ENCODE assay signal across 1 cellular context in the genomic region with DNA sequence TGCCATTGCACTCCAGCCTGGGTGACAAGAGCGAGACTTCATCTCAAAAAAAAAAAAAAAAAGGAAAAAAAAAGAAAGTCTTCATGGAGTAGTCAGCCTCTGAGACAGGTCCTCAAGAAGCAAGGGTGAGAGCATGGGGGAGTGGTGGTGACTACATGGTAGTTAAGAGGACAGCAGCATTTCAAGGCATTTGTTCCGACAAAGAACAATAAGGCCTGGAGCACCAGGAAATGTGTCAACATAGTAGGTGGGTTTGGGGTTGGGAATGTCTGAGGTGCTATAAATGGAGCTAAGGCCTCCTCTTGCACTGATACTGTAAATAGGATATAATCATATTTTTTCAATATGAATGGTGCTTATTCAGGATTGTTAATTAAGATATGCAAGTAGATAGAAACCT.
TF ChIP-seq lines count a peak whose summit lies in the region.

No MANE protein-coding gene starts in this region.

TF ChIP-seq in endothelial cell of umbilical vein, 7 proteins besides CTCF, POLR2A, EP300 and RAD21:
- TF ChIP-seq FOS (IDR thresholded peaks at IDR 0.05; ENCODE audit: borderline replicate concordance, insufficient read depth, low read length) (no peak), EZH2 (IDR thresholded peaks at IDR 0.05; ENCODE audit: borderline replicate concordance, low read depth, low read length, severe bottlenecking) (no peak), JUN (IDR thresholded peaks at IDR 0.05; ENCODE audit: borderline replicate concordance, insufficient read depth, insufficient read length, low read depth) (no peak), MYC (IDR thresholded peaks at IDR 0.05; ENCODE audit: low read depth, low read length) (no peak), GATA2 (IDR thresholded peaks at IDR 0.05; ENCODE audit: insufficient read depth, insufficient read length, low read depth, low read length) (no peak), POLR2AphosphoS5 (IDR thresholded peaks at IDR 0.05; ENCODE audit: insufficient read depth, low read depth, low read length) (no peak)
- TF ChIP-seq, protein P1, sequence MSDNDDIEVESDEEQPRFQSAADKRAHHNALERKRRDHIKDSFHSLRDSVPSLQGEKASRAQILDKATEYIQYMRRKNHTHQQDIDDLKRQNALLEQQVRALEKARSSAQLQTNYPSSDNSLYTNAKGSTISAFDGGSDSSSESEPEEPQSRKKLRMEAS (IDR thresholded peaks at IDR 0.05; ENCODE audit: insufficient read depth, insufficient read length), result no peak
TF ChIP-seq in endothelial cell of umbilical vein: peak in this region for 0.
